In genomic region chr11:10087621-10088225, GRCh38 we compare ENCODE assay signal across 20 cellular contexts.
DNase-seq lines count a peak whose midpoint lies in the region; ATAC-seq, FAIRE-seq and TF ChIP-seq lines count a peak whose summit lies in the region.
"Had no signal": no experiment of that assay in that cellular context is flagged by ENCODE, and none has a peak within 500 bp of the region (broad histone marks: within the 10 kb centered on the region; RNA-seq: fewer than 3 reads in every experiment).

No MANE protein-coding gene starts in this region.

- TF ChIP-seq RAD21 in A549 (conservative IDR thresholded peaks at IDR 0.05 in 1 of 2, IDR thresholded peaks at IDR 0.05 in 1 of 2) = no peak

- no peaks in the 10 kb centered on the region for H3K36me3 ChIP-seq in Panc1 (ENCODE audit: control insufficient read depth, insufficient read depth, low read length)
- H3K36me3 ChIP-seq in smooth muscle cell (ENCODE audit: low read depth) = peaks cover 7% of the 10 kb centered on the region
- H3K36me3 ChIP-seq: MG63 had no signal

- H3K9me3 ChIP-seq in A549 = peaks cover 8% of the 10 kb centered on the region; the same call in 2 of the 3 replicates
- H3K9me3 ChIP-seq in Panc1 (ENCODE audit: control insufficient read depth, insufficient read depth, low read depth, low read length) = no peaks in the 10 kb centered on the region
- peaks cover 5% of the 10 kb centered on the region for H3K9me3 ChIP-seq in smooth muscle cell (replicated peaks; ENCODE audit: low read depth)
- H3K9me3 ChIP-seq: SK-N-SH had no signal

- H3K4me1 ChIP-seq in A549 (no peaks in the 10 kb centered on the region; the same call in 2 of the 3 replicates), Panc1 (ENCODE audit: control insufficient read depth, insufficient read depth, low read length) (peaks cover 24% of the 10 kb centered on the region; the same call in 1 of the 2 replicates), smooth muscle cell (ENCODE audit: low read depth) (no peaks in the 10 kb centered on the region)

- no peak overlapping the region; a peak in 1 of 6 replicates for H3K27ac ChIP-seq in A549
- peak overlapping the region; percentile 69; the same call in 1 of the 2 replicates for H3K27ac ChIP-seq in Panc1 (ENCODE audit: low read length)
- H3K27ac ChIP-seq in smooth muscle cell (ENCODE audit: low read depth) = no peak overlapping the region

- no peak overlapping the region for H3K4me2 ChIP-seq in A549
- no peak overlapping the region for H3K4me2 ChIP-seq in smooth muscle cell
- H3K4me2 ChIP-seq: GM23338, SK-N-SH had no signal

- CTCF ChIA-PET in A549 (lab: Yijun Ruan, JAX) (interaction anchor here (0.8 to 1.1 kb wide), 2 partner anchors 12 to 15 kb away, joined by 3 to 5 read pairs; no protein-coding TSS in a partner anchor), Panc1 (lab: Charles Lee) (interaction anchor here (0.6 kb wide), 1 partner anchor 101 kb away, joined by 7 read pairs; no protein-coding TSS in a partner anchor)

- no peaks in the 10 kb centered on the region for H3K27me3 ChIP-seq in Panc1 (ENCODE audit: control insufficient read depth, insufficient read depth, low read length)
- no peaks in the 10 kb centered on the region for H3K27me3 ChIP-seq in smooth muscle cell (ENCODE audit: low read depth)
- H3K27me3 ChIP-seq: MG63 had no signal

- DNase-seq in A549 (ENCODE audit: low read depth in 1 of 2, low spot score in 1 of 2) = no peak
- DNase-seq in Panc1 (ENCODE audit: low read depth, low spot score) = no peak
- DNase-seq in dermis microvascular lymphatic vessel endothelial cell (ENCODE audit: low read depth in 2 of 2) = peak; percentile 80 to 88
- peak; percentile 33 to 88 for DNase-seq in lung microvascular endothelial cell (ENCODE audit: low read depth in 2 of 2)
- DNase-seq in posterior vena cava (ENCODE audit: low spot score) = no peak
- DNase-seq in GOT3 (lab: John Stamatoyannopoulos, UW) = no peak
- DNase-seq in GM03348 (ENCODE audit: low spot score) = no peak
- no peak for DNase-seq in smooth muscle cell (lab: John Stamatoyannopoulos, UW; ENCODE audit: unreplicated experiment)
- DNase-seq: C1 segment of cervical spinal cord; CD8-positive, alpha-beta memory T cell; Kasumi-1; MG63; NCI-H1048; NCI-H146; NCI-H2029 treated with DMSO at 0.1 percent for 48 hours; SHP77; SK-N-SH had no signal

- H2AFZ ChIP-seq in smooth muscle cell (ENCODE audit: low read depth) = no peak overlapping the region
- H2AFZ ChIP-seq: GM23338 had no signal

- FAIRE-seq in A549 (lab: Jason Lieb, UNC) = peak; percentile 7
- FAIRE-seq: GM18507, RCC 7860 had no signal

- BruUV-seq in Panc1 (replicated peaks; lab: Mats Ljungman, UMichigan) = no TSS peak

- ATAC-seq in A549 = no peak
- no peak for ATAC-seq in Panc1
- ATAC-seq: GM23338 had no signal

- intact Hi-C loops in Panc1 (cut with micrococcal nuclease; ENCODE audit: unreplicated experiment) = no loop called here
- intact Hi-C loops in posterior vena cava (cut with DNase I) = no loop called here

- H3K4me3 ChIP-seq in A549 (no peak overlapping the region), Panc1 (ENCODE audit: low read depth in 2 of 2, low read length in 2 of 2) (no peak overlapping the region), smooth muscle cell (no peak overlapping the region)
- H3K4me3 ChIP-seq: GM23338, MG63 had no signal

- POLR2A ChIA-PET in A549 (lab: Yijun Ruan, JAX) = interaction anchor here (0.6 kb wide), 1 partner anchor 53 kb away, joined by 3 read pairs; no protein-coding TSS in a partner anchor
- POLR2A ChIA-PET in Panc1 (lab: Charles Lee) = interaction anchor here (0.6 kb wide), 1 partner anchor 217 kb away, joined by 3 read pairs; no protein-coding TSS in a partner anchor

- no peak for TF ChIP-seq POLR2A in A549 (IDR thresholded peaks at IDR 0.05; ENCODE audit: low read length)

- no peak for TF ChIP-seq EP300 in A549 (IDR thresholded peaks at IDR 0.05)

- H3F3A ChIP-seq in smooth muscle cell (ENCODE audit: low read depth) = no peaks in the 10 kb centered on the region

- WGBS in A549 (ENCODE audit: missing lambda C conversion rate) = 86% methylated on average over 4 of the region's 4 CpGs
- 84% methylated on average over 4 of the region's 4 CpGs for WGBS in smooth muscle cell (ENCODE audit: low lambda C conversion rate)

- TF ChIP-seq CTCF in A549 (IDR thresholded peaks at IDR 0.05) = no peak
- TF ChIP-seq CTCF in Panc1 (IDR thresholded peaks at IDR 0.05) = no peak
- TF ChIP-seq CTCF in smooth muscle cell (IDR thresholded peaks at IDR 0.05; ENCODE audit: borderline replicate concordance, insufficient read depth, poor library complexity, severe bottlenecking) = no peak

- in situ Hi-C loops in Panc1 (cut with HindIII; ENCODE audit: low pct_unique_long_range_greater_than_20kb, low sequenced_read_pairs) = no loop called here

- peaks cover 13% of the 10 kb centered on the region for H3K79me2 ChIP-seq in smooth muscle cell (ENCODE audit: low read depth)

- peaks cover 15% of the 10 kb centered on the region for H4K20me1 ChIP-seq in smooth muscle cell (ENCODE audit: low read depth)

- H3K9ac ChIP-seq in smooth muscle cell (ENCODE audit: low read depth) = no peak overlapping the region
- H3K9ac ChIP-seq: SK-N-SH had no signal

TF ChIP-seq in A549, 52 proteins besides CTCF, POLR2A, EP300 and RAD21:
- TF ChIP-seq MAFK (IDR thresholded peaks at IDR 0.05; ENCODE audit: partially characterized antibody) (peak; percentile 79), CBX8 (IDR thresholded peaks at IDR 0.05) (no peak), SMC3 (IDR thresholded peaks at IDR 0.05) (no peak), FOSL2 (IDR thresholded peaks at IDR 0.05) (no peak), FOSL2 (CRISPR knock-in tag; IDR thresholded peaks at IDR 0.05) (no peak)
TF ChIP-seq in A549: peak in this region for 1.

Comparison
In these comparisons a context has a peak if more than half of its experiments do, and no peak if none do; other contexts are left out.
1. DNase-seq: peak in dermis microvascular lymphatic vessel endothelial cell (2 of 2) and lung microvascular endothelial cell (2 of 2); none in A549 (0 of 2), Panc1 (single experiment), posterior vena cava (single experiment), GOT3 (single experiment), GM03348 (single experiment) and smooth muscle cell (single experiment).